8 cellular contexts compared by ENCODE assay signal in genomic region chr11:8671651-8672062, GRCh38. TPM values are rescaled to one million over a fixed set of nuclear protein-coding genes. Genes with fewer than 3 reads are reported as not detected.
A peak's percentile ranks its signal among the peaks of the same experiment; 100 is the strongest.
DNase-seq lines count a peak whose midpoint lies in the region; ATAC-seq and TF ChIP-seq lines count a peak whose summit lies in the region.

No MANE protein-coding gene starts in this region.

- peak overlapping the region; percentile 67 for H3K4me3 Mint-ChIP-seq in HFFc6
- no peak overlapping the region for H3K4me3 Mint-ChIP-seq in activated T-helper 17 cell treated with anti-CD3 and anti-CD28 coated beads, Interleukin-2, amount 50 U/mL, for 72 hours

- H3K4me3 ChIP-seq in RWPE2 (ENCODE audit: severe bottlenecking) (no peak overlapping the region), heart left ventricle (no peak overlapping the region), skeletal muscle cell (ENCODE audit: low read depth, low read length) (no peak overlapping the region)

- no peaks in the 10 kb centered on the region for H3K27me3 Mint-ChIP-seq in HFFc6 (ENCODE audit: insufficient read depth)
- no peaks in the 10 kb centered on the region for H3K27me3 Mint-ChIP-seq in activated T-helper 17 cell treated with anti-CD3 and anti-CD28 coated beads, Interleukin-2, amount 50 U/mL, for 72 hours

- no peak for DNase-seq in HFFc6
- no peak for DNase-seq in RWPE2 (ENCODE audit: low spot score)
- peak in 4 of 5 donors; percentile 38 to 51 (median 43) for DNase-seq in heart left ventricle
- peak; percentile 69 for DNase-seq in skeletal muscle cell (ENCODE audit: low read depth)
- no peak for DNase-seq in activated CD4-positive, alpha-beta T cell treated with anti-CD3 and anti-CD28 coated beads, Interleukin-2, amount 50 U/mL, for 4 hours
- DNase-seq in inferior parietal cortex (ENCODE audit: extremely low spot score), result no peak

- H3K4me1 ChIP-seq in RWPE2 (ENCODE audit: insufficient read depth, poor library complexity, severe bottlenecking) (peaks cover 21% of the 10 kb centered on the region), heart left ventricle (peaks cover 0 to 24% (median 13%) of the 10 kb centered on the region in 12 donors)

- ATAC-seq in RWPE2 (ENCODE audit: low read depth), result peak; percentile 70
- ATAC-seq in heart left ventricle, result peak; percentile 33 to 71 (median 58)
- no peak for ATAC-seq in activated T-helper 17 cell treated with anti-CD3 and anti-CD28 coated beads, Interleukin-2, amount 50 U/mL, for 72 hours (replicated peaks)
- ATAC-seq in HG03378 (IDR thresholded peaks at IDR 0.05; ENCODE audit: unreplicated experiment), result no peak

- H3K27ac ChIP-seq in RWPE2 (ENCODE audit: poor library complexity, severe bottlenecking) (peak overlapping the region; percentile 81), heart left ventricle (peak overlapping the region; percentile 43 to 87 (median 78))

- H3K36me3 ChIP-seq in RWPE2 (ENCODE audit: low read depth) (peaks cover 7% of the 10 kb centered on the region; the same call in 1 of the 2 replicates), heart left ventricle (peaks cover 0 to 22% (median 0%) of the 10 kb centered on the region in 9 donors)

- no peaks in the 10 kb centered on the region for H3K9me3 Mint-ChIP-seq in HFFc6
- H3K9me3 Mint-ChIP-seq in activated T-helper 17 cell treated with anti-CD3 and anti-CD28 coated beads, Interleukin-2, amount 50 U/mL, for 72 hours, result no peaks in the 10 kb centered on the region

- peaks cover 34% of the 10 kb centered on the region for H3K4me1 Mint-ChIP-seq in HFFc6 (ENCODE audit: low read depth)
- H3K4me1 Mint-ChIP-seq in activated T-helper 17 cell treated with anti-CD3 and anti-CD28 coated beads, Interleukin-2, amount 50 U/mL, for 72 hours, result no peaks in the 10 kb centered on the region

- WGBS in heart left ventricle, 4 donors, result 0 to 31% (median 0%) methylated on average over 1 of the region's 1 CpG

- peak overlapping the region; percentile 98 for H3K27ac Mint-ChIP-seq in HFFc6
- H3K27ac Mint-ChIP-seq in activated T-helper 17 cell treated with anti-CD3 and anti-CD28 coated beads, Interleukin-2, amount 50 U/mL, for 72 hours, result no peak overlapping the region

- no peaks in the 10 kb centered on the region for H3K27me3 ChIP-seq in RWPE2 (ENCODE audit: insufficient read depth, poor library complexity, severe bottlenecking)
- H3K27me3 ChIP-seq in heart left ventricle, result no peaks in the 10 kb centered on the region

- TF ChIP-seq CTCF in HFFc6 (IDR thresholded peaks at IDR 0.05) (no peak), RWPE2 (IDR thresholded peaks at IDR 0.05; ENCODE audit: poor library complexity, severe bottlenecking) (no peak), heart left ventricle (IDR thresholded peaks at IDR 0.05) (no peak)

- intact Hi-C loops in heart left ventricle (cut with DNase I), result no loop called here

- H3K9me3 ChIP-seq in RWPE2 (ENCODE audit: severe bottlenecking) (no peaks in the 10 kb centered on the region), heart left ventricle (no peaks in the 10 kb centered on the region)

- no peak for TF ChIP-seq POLR2A in heart left ventricle (IDR thresholded peaks at IDR 0.05)

- H3K36me3 Mint-ChIP-seq in HFFc6 (ENCODE audit: low read depth), result no peaks in the 10 kb centered on the region
- H3K36me3 Mint-ChIP-seq in activated T-helper 17 cell treated with anti-CD3 and anti-CD28 coated beads, Interleukin-2, amount 50 U/mL, for 72 hours (ENCODE audit: low read depth), result peaks cover 66% of the 10 kb centered on the region

RNA-seq across cellular contexts. Expression of gene TRIM66, which starts 10.8 kb away (rescaled TPM):
- total RNA-seq in HFFc6 (2021; fragmentation: NEBNext Ultra II Directional; extraction: Animal tissue kit (Norgen Biotek cat#: 25700)), result 1 to 10 TPM; 4.5 to 6.9 (median 5.6) TPM
- 10 to 100 TPM in 1 of 9 donors, 1 to 10 TPM in 7, under 1 TPM in 1; 0.71 to 10.1 (median 4.1) TPM for total RNA-seq in heart left ventricle
- 1 to 10 TPM in 1 of 2 donors, under 1 TPM in 1; 0.72 to 2.6 TPM for polyA plus RNA-seq in heart left ventricle
- total RNA-seq in activated T-helper 17 cell treated with anti-CD3 and anti-CD28 coated beads, Interleukin-2, amount 50 U/mL, for 72 hours, result 10 to 100 TPM; 15.2 to 19.9 TPM

RNA-seq across cellular contexts. Expression of gene RPL27A, which starts 10.9 kb away (rescaled TPM):
- 1,000 to 10,000 TPM in 4 of 6 experiments, 100 to 1,000 TPM in 2; 973 to 1,209 (median 1,069) TPM for total RNA-seq in HFFc6 (2021; fragmentation: NEBNext Ultra II Directional; extraction: Animal tissue kit (Norgen Biotek cat#: 25700))
- total RNA-seq in heart left ventricle, result 100 to 1,000 TPM; 299 to 597 (median 438) TPM
- polyA plus RNA-seq in heart left ventricle, result 1,000 to 10,000 TPM; 1,719 to 2,980 TPM
- 1,000 to 10,000 TPM; 1,241 to 1,415 TPM for total RNA-seq in activated T-helper 17 cell treated with anti-CD3 and anti-CD28 coated beads, Interleukin-2, amount 50 U/mL, for 72 hours

Comparison
In these comparisons a context has a peak if more than half of its experiments do, and no peak if none do; other contexts are left out.
1. DNase-seq: peak in heart left ventricle (4 of 5) and skeletal muscle cell (single experiment); none in HFFc6 (single experiment), RWPE2 (single experiment), activated CD4-positive, alpha-beta T cell treated with anti-CD3 and anti-CD28 coated beads, Interleukin-2, amount 50 U/mL, for 4 hours (0 of 2) and inferior parietal cortex (single experiment).
2. ATAC-seq: peak in RWPE2 (single experiment) and heart left ventricle (4 of 4); none in activated T-helper 17 cell treated with anti-CD3 and anti-CD28 coated beads, Interleukin-2, amount 50 U/mL, for 72 hours (single experiment) and HG03378 (single experiment).